In genomic region chr1:95263400-95263799, GRCh38 we compare ENCODE assay signal across 19 cellular contexts.
"Had no signal": no experiment of that assay in that cellular context is flagged by ENCODE, and none has a peak within 500 bp of the region (broad histone marks: within the 10 kb centered on the region; RNA-seq: fewer than 3 reads in every experiment).

No MANE protein-coding gene starts in this region.

- ATAC-seq: HepG2 had no signal

- DNase-seq: IMR-90, Kasumi-1, MM.1S, NCI-H1092 treated with DMSO at 0.1 percent for 48 hours, NCI-H1436, NCI-H187, NCI-H2029, NCI-H2081 treated with DMSO at 0.1 percent for 48 hours, NCI-H2171, NCI-H345, NCI-H446 treated with DMSO at 0.1 percent for 48 hours, NCI-H524, NCI-H69, NCI-H774, Right ventricle myocardium superior, RPMI8226, SIG-M5 had no signal

- FAIRE-seq: HepG2, RCC 7860 had no signal
